1 cellular context compared by ENCODE assay signal in genomic region chr12:14395059-14395778, GRCh38.
TF ChIP-seq lines count a peak whose summit lies in the region.

No MANE protein-coding gene starts in this region.

TF ChIP-seq in GM23338, 12 proteins besides CTCF, POLR2A, EP300 and RAD21 (continued from another document):
- no peak for TF ChIP-seq REST (IDR thresholded peaks at IDR 0.05; ENCODE audit: unreplicated experiment)
- TF ChIP-seq NANOG (IDR thresholded peaks at IDR 0.05; ENCODE audit: borderline replicate concordance): no peak
